11 cellular contexts compared by ENCODE assay signal in genomic region chr2:191631754-191632153, GRCh38. TPM values are rescaled to one million over a fixed set of nuclear protein-coding genes. Genes with fewer than 3 reads are reported as not detected.
DNase-seq lines count a peak whose midpoint lies in the region; ATAC-seq and TF ChIP-seq lines count a peak whose summit lies in the region.
"Had no signal": no experiment of that assay in that cellular context is flagged by ENCODE, and none has a peak within 500 bp of the region (broad histone marks: within the 10 kb centered on the region; RNA-seq: fewer than 3 reads in every experiment).

No MANE protein-coding gene starts in this region.

- peaks cover 0 to 15% (median 2%) of the 10 kb centered on the region in 4 donors for H3K4me1 ChIP-seq in esophagus muscularis mucosa

- POLR2A ChIA-PET in HEK293T (lab: Yijun Ruan, JAX): interaction anchor here (1.3 to 2.7 kb wide), 2 partner anchors 9 to 46 kb away, joined by 4 to 10 read pairs; partner anchors contain the start of gene NABP1

- H3K36me3 ChIP-seq in esophagus muscularis mucosa: no peaks in the 10 kb centered on the region

- H3K4me3 ChIP-seq in AG10803 (ENCODE audit: low read length) (no peak overlapping the region), esophagus muscularis mucosa (no peak overlapping the region)

- H3K27ac ChIP-seq in esophagus muscularis mucosa (replicated peaks in 1 of 4): no peak overlapping the region
- H3K27ac ChIP-seq: C4-2B had no signal

- DNase-seq in AG10803 (ENCODE audit: low read depth): peak; percentile 73
- peak; percentile 55 for DNase-seq in HEK293T (ENCODE audit: extremely low spot score)
- peak; percentile 33 for DNase-seq in T1000 (lab: John Stamatoyannopoulos, UW)
- DNase-seq in left ventricle myocardium superior: peak; percentile 52
- no peak for DNase-seq in esophagus muscularis mucosa (ENCODE audit: extremely low spot score)
- no peak for DNase-seq in hypothalamus (lab: John Stamatoyannopoulos, UW)
- no peak for DNase-seq in activated CD4-positive, alpha-beta T cell treated with anti-CD3 and anti-CD28 coated beads for 1 hour
- DNase-seq in activated T-cell treated with anti-CD3 and anti-CD28 coated beads, Interleukin-2, amount 50 U/mL, for 48 hours: no peak
- DNase-seq: activated T-cell treated with anti-CD3 and anti-CD28 coated beads for 4 hours, naive B cell had no signal

- ATAC-seq in left ventricle myocardium superior: no peak

- intact Hi-C loops in left ventricle myocardium superior (cut with micrococcal nuclease) (no loop called here), esophagus muscularis mucosa (cut with DNase I) (no loop called here)

- 50% methylated on average over 1 of the region's 1 CpG for WGBS in esophagus muscularis mucosa

- no peak for TF ChIP-seq POLR2A in esophagus muscularis mucosa (IDR thresholded peaks at IDR 0.05; ENCODE audit: low read depth)

- TF ChIP-seq CTCF in AG10803 (conservative IDR thresholded peaks at IDR 0.05; ENCODE audit: low read length): no peak
- no peak for TF ChIP-seq CTCF in esophagus muscularis mucosa (IDR thresholded peaks at IDR 0.05)

- H3K9me3 ChIP-seq in esophagus muscularis mucosa: no peaks in the 10 kb centered on the region

- H3K27me3 ChIP-seq in esophagus muscularis mucosa: no peaks in the 10 kb centered on the region

- CTCF ChIA-PET in HEK293T (lab: Yijun Ruan, JAX): interaction anchor here (0.7 kb wide), 1 partner anchor 11 kb away, joined by 3 read pairs; no protein-coding TSS in a partner anchor

- no peak for TF ChIP-seq EP300 in esophagus muscularis mucosa (IDR thresholded peaks at IDR 0.05)

TF ChIP-seq in HEK293T, 16 proteins besides CTCF, POLR2A, EP300 and RAD21:
- TF ChIP-seq FOXM1 (IDR thresholded peaks at IDR 0.05; ENCODE audit: borderline replicate concordance): no peak
- peak; percentile 25; the same call in 1 of the 2 replicates for TF ChIP-seq CTBP1 (IDR thresholded peaks at IDR 0.05; ENCODE audit: borderline replicate concordance)
- TF ChIP-seq, protein P1, sequence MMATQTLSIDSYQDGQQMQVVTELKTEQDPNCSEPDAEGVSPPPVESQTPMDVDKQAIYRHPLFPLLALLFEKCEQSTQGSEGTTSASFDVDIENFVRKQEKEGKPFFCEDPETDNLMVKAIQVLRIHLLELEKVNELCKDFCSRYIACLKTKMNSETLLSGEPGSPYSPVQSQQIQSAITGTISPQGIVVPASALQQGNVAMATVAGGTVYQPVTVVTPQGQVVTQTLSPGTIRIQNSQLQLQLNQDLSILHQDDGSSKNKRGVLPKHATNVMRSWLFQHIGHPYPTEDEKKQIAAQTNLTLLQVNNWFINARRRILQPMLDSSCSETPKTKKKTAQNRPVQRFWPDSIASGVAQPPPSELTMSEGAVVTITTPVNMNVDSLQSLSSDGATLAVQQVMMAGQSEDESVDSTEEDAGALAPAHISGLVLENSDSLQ (IDR thresholded peaks at IDR 0.05): peak; percentile 75
TF ChIP-seq in HEK293T: peak in this region for 2.

RNA-seq across cellular contexts. Expression of gene NABP1, which starts 46.2 kb away (rescaled TPM):
- total RNA-seq in left ventricle myocardium superior (7.1 TPM), esophagus muscularis mucosa (10 to 100 TPM in 2 of 4 donors, 1 to 10 TPM in 2; 4.2 to 27.8 (median 8.0) TPM)

Comparison
In these comparisons a context has a peak if more than half of its experiments do, and no peak if none do; other contexts are left out.
1. DNase-seq: peak in AG10803 (single experiment), HEK293T (single experiment), T1000 (single experiment) and left ventricle myocardium superior (single experiment); none in esophagus muscularis mucosa (single experiment), hypothalamus (0 of 51), activated CD4-positive, alpha-beta T cell treated with anti-CD3 and anti-CD28 coated beads for 1 hour (single experiment) and activated T-cell treated with anti-CD3 and anti-CD28 coated beads, Interleukin-2, amount 50 U/mL, for 48 hours (0 of 2).